In genomic region chr1:200075938-200076546, GRCh38 we compare ENCODE assay signal across 9 cellular contexts. TPM values are rescaled to one million over a fixed set of nuclear protein-coding genes. Genes with fewer than 3 reads are reported as not detected.
A peak's percentile ranks its signal among the peaks of the same experiment; 100 is the strongest.
DNase-seq lines count a peak whose midpoint lies in the region; ATAC-seq and TF ChIP-seq lines count a peak whose summit lies in the region.
"Had no signal": no experiment of that assay in that cellular context is flagged by ENCODE, and none has a peak within 500 bp of the region (broad histone marks: within the 10 kb centered on the region; RNA-seq: fewer than 3 reads in every experiment).

No MANE protein-coding gene starts in this region.

- H4K8ac ChIP-seq in trophoblast cell (ENCODE audit: low read depth, low read length), result no peak overlapping the region

- no peaks in the 10 kb centered on the region for H3K79me1 ChIP-seq in trophoblast cell (ENCODE audit: low read length)

- no peak overlapping the region for H2AFZ ChIP-seq in trophoblast cell (ENCODE audit: insufficient read depth, low read length, poor library complexity)

- no peaks in the 10 kb centered on the region for H4K20me1 ChIP-seq in DOHH2 (ENCODE audit: control insufficient read depth, insufficient read depth, low read depth, low read length)

- H3K4me2 ChIP-seq in DOHH2 (ENCODE audit: low read length) (no peak overlapping the region), trophoblast cell (ENCODE audit: low read length) (no peak overlapping the region)

- H3K36me3 ChIP-seq in DOHH2 (ENCODE audit: control insufficient read depth, low read length) (no peaks in the 10 kb centered on the region), trophoblast cell (ENCODE audit: control insufficient read depth in 1 of 2, insufficient read depth in 2 of 2, low read length in 2 of 2) (no peaks in the 10 kb centered on the region)

- 0 out of 2 replicates have a peak overlapping the region, but pooled peaks have one; percentile 1 for H3K27ac ChIP-seq in DOHH2 (ENCODE audit: low read depth, low read length)
- no peak overlapping the region for H3K27ac ChIP-seq in trophoblast cell (ENCODE audit: low read depth, low read length)

- WGBS in trophoblast cell (ENCODE audit: extremely low coverage, insufficient coverage, insufficient read length), result no CpG with 5 or more reads among the region's 9 CpGs

- H3K4ac ChIP-seq in trophoblast cell (ENCODE audit: low read depth, low read length), result no peak overlapping the region

- H2BK5ac ChIP-seq in trophoblast cell (ENCODE audit: low read depth, low read length, poor library complexity), result no peak overlapping the region

- H4K91ac ChIP-seq in trophoblast cell (ENCODE audit: low read depth, low read length), result no peak overlapping the region

- H3K79me2 ChIP-seq in DOHH2 (ENCODE audit: control insufficient read depth, low read length) (no peaks in the 10 kb centered on the region), trophoblast cell (ENCODE audit: control insufficient read depth, insufficient read depth, low read length, poor library complexity) (no peaks in the 10 kb centered on the region)

- no peaks in the 10 kb centered on the region for H3K27me3 ChIP-seq in DOHH2 (ENCODE audit: control insufficient read depth, low read length)
- no peaks in the 10 kb centered on the region for H3K27me3 ChIP-seq in trophoblast cell (ENCODE audit: insufficient read depth, low read length)

- H3K4me1 ChIP-seq in DOHH2 (ENCODE audit: control insufficient read depth, low read length) (peaks cover 32% of the 10 kb centered on the region), trophoblast cell (ENCODE audit: control insufficient read depth in 1 of 2, insufficient read depth in 2 of 2, low read length in 2 of 2) (no peaks in the 10 kb centered on the region)

- H2AK5ac ChIP-seq in trophoblast cell (ENCODE audit: low read length), result no peak overlapping the region

- H3K9me2 ChIP-seq in DOHH2 (replicated peaks; ENCODE audit: control insufficient read depth, low read length), result no peaks in the 10 kb centered on the region

- H3K9me3 ChIP-seq in DOHH2 (ENCODE audit: control insufficient read depth, insufficient read depth, low read length) (no peaks in the 10 kb centered on the region), trophoblast cell (ENCODE audit: insufficient read depth, low read depth, low read length) (no peaks in the 10 kb centered on the region)

- no peak overlapping the region for H2BK12ac ChIP-seq in trophoblast cell (ENCODE audit: low read length)

- no peak overlapping the region for H4K12ac ChIP-seq in trophoblast cell (ENCODE audit: low read depth, low read length)

- H3F3A ChIP-seq in DOHH2 (ENCODE audit: control insufficient read depth, insufficient read depth), result no peaks in the 10 kb centered on the region

- DNase-seq in RPMI7951 (ENCODE audit: low read depth) (peak; percentile 85), fibroblast of pulmonary artery (ENCODE audit: low read depth) (peak; percentile 99), trophoblast cell (peak; percentile 14 to 67), NCI-H1417 treated with DMSO at 0.1 percent for 48 hours (lab: John Stamatoyannopoulos, UW) (no peak), GOT3 (lab: John Stamatoyannopoulos, UW) (no peak), GM20000 (ENCODE audit: low spot score) (no peak)
- DNase-seq: NCI-H774 had no signal

- H3K4me3 ChIP-seq in DOHH2 (ENCODE audit: low read length) (no peak overlapping the region), fibroblast of pulmonary artery (replicated peaks; ENCODE audit: low read depth, low read length) (peak overlapping the region; percentile 41), trophoblast cell (ENCODE audit: low read depth, low read length) (no peak overlapping the region)

- TF ChIP-seq CTCF in DOHH2 (IDR thresholded peaks at IDR 0.05; ENCODE audit: low read depth, low read length, poor library complexity, severe bottlenecking) (no peak), fibroblast of pulmonary artery (IDR thresholded peaks at IDR 0.05; ENCODE audit: low read length, missing control alignments) (no peak), GM20000 (IDR thresholded peaks at IDR 0.05; ENCODE audit: extremely low read depth, missing control alignments) (no peak)

- no peak overlapping the region for H2BK120ac ChIP-seq in trophoblast cell (ENCODE audit: insufficient read depth, low read length, poor library complexity)

- no peak overlapping the region for H3K9ac ChIP-seq in trophoblast cell (ENCODE audit: low read length)

- no peak overlapping the region for H3K18ac ChIP-seq in trophoblast cell (ENCODE audit: low read length)

- H3K14ac ChIP-seq in trophoblast cell (ENCODE audit: low read length), result no peak overlapping the region

- no peak overlapping the region for H3K23ac ChIP-seq in trophoblast cell (ENCODE audit: low read length)

- ATAC-seq in GM21423 (IDR thresholded peaks at IDR 0.05; ENCODE audit: unreplicated experiment), result no peak

RNA-seq across cellular contexts. Expression of gene NR5A2, which starts 48.5 kb away (rescaled TPM):
- 0.12 and 0.29 TPM in 2 replicates for total RNA-seq in RPMI7951 (2014; rRNA removed; shearing (Covaris generic))
- polyA plus RNA-seq in trophoblast cell (2013), result not detected in 2 replicates

Comparison
In these comparisons a context has a peak if more than half of its experiments do, and no peak if none do; other contexts are left out.
1. DNase-seq: peak in RPMI7951 (single experiment), fibroblast of pulmonary artery (single experiment) and trophoblast cell (2 of 2); none in NCI-H1417 treated with DMSO at 0.1 percent for 48 hours (single experiment), GOT3 (single experiment) and GM20000 (single experiment).